13 cellular contexts compared by ENCODE assay signal in genomic region chr1:21666572-21667320, GRCh38. TPM values are rescaled to one million over a fixed set of nuclear protein-coding genes. Genes with fewer than 3 reads are reported as not detected.
DNase-seq lines count a peak whose midpoint lies in the region; ATAC-seq, FAIRE-seq and TF ChIP-seq lines count a peak whose summit lies in the region.
"Had no signal": no experiment of that assay in that cellular context is flagged by ENCODE, and none has a peak within 500 bp of the region (broad histone marks: within the 10 kb centered on the region; RNA-seq: fewer than 3 reads in every experiment).

No MANE protein-coding gene starts in this region.

- peaks cover 27% of the 10 kb centered on the region for H3K27me3 Mint-ChIP-seq in astrocyte (ENCODE audit: low read depth, unreplicated experiment)
- H3K27me3 Mint-ChIP-seq in mesothelial cell of epicardium (ENCODE audit: low read depth), result peaks cover 66% of the 10 kb centered on the region

- no peak for TF ChIP-seq CTCF in astrocyte (IDR thresholded peaks at IDR 0.05; ENCODE audit: insufficient read depth, low read depth, low read length)
- TF ChIP-seq CTCF in mesothelial cell of epicardium (IDR thresholded peaks at IDR 0.05; ENCODE audit: unreplicated experiment), result no peak

- H3K9me3 Mint-ChIP-seq in astrocyte (ENCODE audit: unreplicated experiment) (no peaks in the 10 kb centered on the region), mesothelial cell of epicardium (no peaks in the 10 kb centered on the region)

- DNase-seq in DMS 273 (lab: John Stamatoyannopoulos, UW; ENCODE audit: unreplicated experiment), result peak; percentile 54
- no peak for DNase-seq in DMS 273 treated with DMSO at 0.1 percent for 48 hours (lab: John Stamatoyannopoulos, UW)
- DNase-seq in DMS153 (lab: John Stamatoyannopoulos, UW), result peak; percentile 49
- DNase-seq in astrocyte (ENCODE audit: low read depth), result no peak
- no peak for DNase-seq in mesothelial cell of epicardium (ENCODE audit: low spot score in 2 of 2, unreplicated experiment in 2 of 2)
- DNase-seq in hippocampal formation (lab: John Stamatoyannopoulos, UW), result no peak
- no peak for DNase-seq in activated CD4-positive, alpha-beta T cell treated with anti-CD3 and anti-CD28 coated beads for 4 hours
- DNase-seq: activated CD8-positive, alpha-beta memory T cell treated with anti-CD3 and anti-CD28 coated beads, Interleukin-2, amount 50 U/mL, for 4 hours had no signal

- no peaks in the 10 kb centered on the region for H3K36me3 ChIP-seq in astrocyte (ENCODE audit: insufficient read depth, low read length)
- H3K36me3 ChIP-seq: heart left ventricle, neutrophil, tibial artery had no signal

- no peak for ATAC-seq in HG03108 (IDR thresholded peaks at IDR 0.05; ENCODE audit: unreplicated experiment)

- H3K4me2 ChIP-seq in astrocyte (ENCODE audit: low read length), result no peak overlapping the region

- H3K36me3 Mint-ChIP-seq in astrocyte (ENCODE audit: low read depth, unreplicated experiment), result no peaks in the 10 kb centered on the region
- no peaks in the 10 kb centered on the region for H3K36me3 Mint-ChIP-seq in mesothelial cell of epicardium

- H3K9ac ChIP-seq in astrocyte (ENCODE audit: low read length), result no peak overlapping the region

- H4K20me1 ChIP-seq in astrocyte (ENCODE audit: insufficient read depth, low read length), result peaks cover 39% of the 10 kb centered on the region

- no peaks in the 10 kb centered on the region for H3K9me3 ChIP-seq in astrocyte (ENCODE audit: insufficient read depth, low read depth, low read length)
- H3K9me3 ChIP-seq: heart left ventricle, neutrophil, tibial artery had no signal

- peaks cover 6% of the 10 kb centered on the region for H3K4me1 Mint-ChIP-seq in astrocyte (ENCODE audit: low read depth, unreplicated experiment)
- no peaks in the 10 kb centered on the region for H3K4me1 Mint-ChIP-seq in mesothelial cell of epicardium

- no peak for FAIRE-seq in astrocyte (lab: Jason Lieb, UNC)

- H3K4me3 ChIP-seq in astrocyte (ENCODE audit: insufficient read depth, low read depth, low read length), result no peak overlapping the region
- H3K4me3 ChIP-seq: heart left ventricle, tibial artery had no signal

- no peak overlapping the region for H3K27ac ChIP-seq in astrocyte (ENCODE audit: low read depth, low read length)
- H3K27ac ChIP-seq: 22Rv1, neutrophil, tibial artery had no signal

- H2AFZ ChIP-seq in astrocyte (ENCODE audit: low read depth, low read length), result no peak overlapping the region

- H3K27ac Mint-ChIP-seq in astrocyte (ENCODE audit: unreplicated experiment) (no peak overlapping the region), mesothelial cell of epicardium (no peak overlapping the region)

- H3K27me3 ChIP-seq in astrocyte (ENCODE audit: insufficient read depth, low read length), result peaks cover 48% of the 10 kb centered on the region

- no peaks in the 10 kb centered on the region for H3K79me2 ChIP-seq in astrocyte (ENCODE audit: insufficient read depth, low read length)

- peaks cover 15% of the 10 kb centered on the region for H3K4me1 ChIP-seq in astrocyte (ENCODE audit: insufficient read depth, low read length)

- peak overlapping the region; percentile 57 for H3K4me3 Mint-ChIP-seq in astrocyte (ENCODE audit: unreplicated experiment)
- peak overlapping the region; percentile 17 for H3K4me3 Mint-ChIP-seq in mesothelial cell of epicardium

RNA-seq across cellular contexts. Expression of gene RAP1GAP, which starts 2.4 kb away (rescaled TPM):
- total RNA-seq in astrocyte (3.2 and 5.4 TPM in 2 replicates), mesothelial cell of epicardium (7.1 to 10.2 TPM (median 8.0 TPM) in 3 replicates)

Comparison
In these comparisons a context has a peak if more than half of its experiments do, and no peak if none do; other contexts are left out.
1. DNase-seq: peak in DMS 273 (single experiment) and DMS153 (single experiment); none in DMS 273 treated with DMSO at 0.1 percent for 48 hours (single experiment), astrocyte (single experiment), mesothelial cell of epicardium (0 of 2), hippocampal formation (0 of 2) and activated CD4-positive, alpha-beta T cell treated with anti-CD3 and anti-CD28 coated beads for 4 hours (0 of 2).